ENCODE assay signal across 10 cellular contexts in genomic region chr4:163748474-163748873, GRCh38.
A peak's percentile ranks its signal among the peaks of the same experiment; 100 is the strongest.
DNase-seq lines count a peak whose midpoint lies in the region; ATAC-seq and TF ChIP-seq lines count a peak whose summit lies in the region.
"Had no signal": no experiment of that assay in that cellular context is flagged by ENCODE, and none has a peak within 500 bp of the region (broad histone marks: within the 10 kb centered on the region; RNA-seq: fewer than 3 reads in every experiment).

No MANE protein-coding gene starts in this region.

- no peaks in the 10 kb centered on the region for H4K20me1 ChIP-seq in MM.1S (ENCODE audit: insufficient read depth, low read length)

- no peaks in the 10 kb centered on the region for H3K79me2 ChIP-seq in MM.1S (ENCODE audit: low read length)

- H3K27me3 ChIP-seq in brain microvascular endothelial cell (replicated peaks): no peaks in the 10 kb centered on the region
- H3K27me3 ChIP-seq in MM.1S (replicated peaks; ENCODE audit: insufficient read depth, low read length): no peaks in the 10 kb centered on the region

- H3K9me2 ChIP-seq in MM.1S (replicated peaks; ENCODE audit: insufficient read depth, low read length): no peaks in the 10 kb centered on the region

- DNase-seq in COLO668 (lab: John Stamatoyannopoulos, UW; ENCODE audit: unreplicated experiment) (peak; percentile 94), HT-29 (ENCODE audit: low spot score) (peak; percentile 8), NCI-H226 (peak; percentile 35), brain microvascular endothelial cell (peak; percentile 5), MM.1S (no peak), GM13976 (ENCODE audit: low spot score) (no peak)
- DNase-seq: cortex of kidney, islet precursor cell had no signal

- no peak overlapping the region for H3K4me2 ChIP-seq in MM.1S (ENCODE audit: low read depth, low read length)

- H3K4me1 ChIP-seq in MM.1S (ENCODE audit: low read length): peaks cover 12% of the 10 kb centered on the region

- H3F3A ChIP-seq in MM.1S (ENCODE audit: insufficient read depth, low read length): no peaks in the 10 kb centered on the region; the same call in 1 of the 2 replicates

- H3K9me3 ChIP-seq in MM.1S (replicated peaks; ENCODE audit: insufficient read depth, low read length): no peaks in the 10 kb centered on the region

- no peak overlapping the region for H2AFZ ChIP-seq in MM.1S (ENCODE audit: low read length)

- ATAC-seq in HG03565 (IDR thresholded peaks at IDR 0.05; ENCODE audit: unreplicated experiment): no peak
- no peak for ATAC-seq in GM18870 (IDR thresholded peaks at IDR 0.05; ENCODE audit: unreplicated experiment)

- in situ Hi-C loops in brain microvascular endothelial cell (cut with HindIII; ENCODE audit: low pct_ligation_motif_present, low sequenced_read_pairs): no loop called here
- in situ Hi-C loops in GM13976 (cut with MboI; ENCODE audit: low sequenced_read_pairs, unreplicated experiment): no loop called here

- H3K4me3 ChIP-seq in brain microvascular endothelial cell (ENCODE audit: low read depth, low read length) (no peak overlapping the region), MM.1S (ENCODE audit: low read length) (no peak overlapping the region)

- peak; percentile 24 for TF ChIP-seq CTCF in brain microvascular endothelial cell (IDR thresholded peaks at IDR 0.05; ENCODE audit: low read depth, low read length, missing control alignments)
- TF ChIP-seq CTCF in MM.1S (IDR thresholded peaks at IDR 0.05; ENCODE audit: low read length): no peak
- no peak for TF ChIP-seq CTCF in GM13976 (IDR thresholded peaks at IDR 0.05; ENCODE audit: borderline replicate concordance, control extremely low read depth, extremely low read depth, insufficient read depth, missing control alignments)

- no peak overlapping the region for H3K9ac ChIP-seq in MM.1S (ENCODE audit: low read length)

- no peaks in the 10 kb centered on the region for H3K36me3 ChIP-seq in brain microvascular endothelial cell (replicated peaks)
- no peaks in the 10 kb centered on the region for H3K36me3 ChIP-seq in MM.1S (replicated peaks; ENCODE audit: insufficient read depth, low read length)

- H3K27ac ChIP-seq in brain microvascular endothelial cell: no peak overlapping the region
- no peak overlapping the region for H3K27ac ChIP-seq in MM.1S (ENCODE audit: low read length)

Comparison
In these comparisons a context has a peak if more than half of its experiments do, and no peak if none do; other contexts are left out.
1. DNase-seq: peak in COLO668 (single experiment), HT-29 (single experiment), NCI-H226 (single experiment) and brain microvascular endothelial cell (single experiment); none in MM.1S (single experiment) and GM13976 (single experiment).